27 cellular contexts compared by ENCODE assay signal in genomic region chr13:38490657-38491056, GRCh38.
"Had no signal": no experiment of that assay in that cellular context is flagged by ENCODE, and none has a peak within 500 bp of the region (broad histone marks: within the 10 kb centered on the region; RNA-seq: fewer than 3 reads in every experiment).

No MANE protein-coding gene starts in this region.

- DNase-seq: stimulated activated CD4-positive, alpha-beta T cell treated with anti-CD3 and anti-CD28 coated beads, Interleukin-2, amount 100 ng/mL, for 48 hours; stimulated activated CD4-positive, alpha-beta T cell treated with anti-CD3 and anti-CD28 coated beads, Interleukin-4, amount 100 ng/mL, for 1 hour; stimulated activated CD4-positive, alpha-beta T cell treated with anti-CD3 and anti-CD28 coated beads, Interleukin-4, amount 100 ng/mL, for 24 hours; stimulated activated CD4-positive, alpha-beta T cell treated with anti-CD3 and anti-CD28 coated beads, Interleukin-4, amount 100 ng/mL, for 4 hours; stimulated activated CD8-positive, alpha-beta memory T cell treated with anti-CD3 and anti-CD28 coated beads, Interleukin-4, amount 100 ng/mL, for 48 hours; stimulated activated naive B cell treated with anti-CD40 and anti-IgM and Interleukin-4, amounts not matched to agents 10 μg/mL and 1 μg/mL and 100 μg/mL, for 72 hours; stimulated activated naive CD4-positive, alpha-beta T cell; stimulated activated naive CD4-positive, alpha-beta T cell treated with Interleukin-2 at 50 U/mL for 16 hours; stimulated activated naive CD8-positive, alpha-beta T cell treated with anti-CD3 and anti-CD28 coated beads, Interleukin-15, amount 100 ng/mL, for 72 hours; stimulated activated naive CD8-positive, alpha-beta T cell treated with anti-CD3 and anti-CD28 coated beads, Interleukin-15, Interleukin-2, amounts not matched to agents 100 U/mL and 50 U/mL, for 24 hours; stomach; substantia nigra; testis; thyroid gland; tibial artery; transverse colon; trophoblast cell; upper lobe of left lung; upper lobe of right lung; uterus had no signal

- H3K9me3 ChIP-seq: stomach, suprapubic skin, testis, thoracic aorta, thyroid gland, tibial artery, tibial nerve, transverse colon, upper lobe of left lung, upper lobe of right lung, uterus, vagina had no signal

- H3K27me3 ChIP-seq: stomach, suprapubic skin, testis, thyroid gland, tibial artery, tibial nerve, transverse colon, upper lobe of left lung, upper lobe of right lung, uterus, vagina had no signal

- H3K4me1 ChIP-seq: stomach, suprapubic skin, testis, thyroid gland, tibial artery, tibial nerve, transverse colon, upper lobe of left lung, upper lobe of right lung, uterus, vagina had no signal

- H3K4me3 ChIP-seq: stomach, suprapubic skin, testis, thoracic aorta, thyroid gland, tibial artery, tibial nerve, transverse colon, upper lobe of left lung, upper lobe of right lung, uterus, vagina had no signal

- FAIRE-seq: urothelium cell line had no signal

- H3K36me3 ChIP-seq: stomach, suprapubic skin, thoracic aorta, thyroid gland, tibial artery, tibial nerve, transverse colon, upper lobe of left lung, upper lobe of right lung, uterus, vagina had no signal

- H3K27ac ChIP-seq: stomach, suprapubic skin, testis, thoracic aorta, thyroid gland, tibial artery, tibial nerve, transverse colon, upper lobe of left lung, upper lobe of right lung, uterus, vagina had no signal

- ATAC-seq: stimulated activated effector memory CD8-positive, alpha-beta T cell treated with anti-CD3 and anti-CD28 coated beads, Interleukin-12 subunit alpha, Interleukin-12 subunit beta, amount 100 ng/mL, for 72 hours; stimulated activated memory B cell treated with anti-CD40 and anti-IgM and Interleukin-4, amounts not matched to agents 10 μg/mL and 1 μg/mL and 100 μg/mL, for 72 hours; stimulated activated naive B cell treated with anti-CD40 and anti-IgM and Interleukin-4, amounts not matched to agents 10 μg/mL and 1 μg/mL and 100 μg/mL, for 72 hours; stimulated activated naive CD8-positive, alpha-beta T cell treated with anti-CD3 and anti-CD28 coated beads, Interleukin-15, amount 100 ng/mL, for 72 hours; stimulated activated naive CD8-positive, alpha-beta T cell treated with anti-CD3 and anti-CD28 coated beads, Interleukin-15, Interleukin-2, amounts not matched to agents 100 U/mL and 50 U/mL, for 24 hours; upper lobe of right lung had no signal
